35 cellular contexts compared by ENCODE assay signal in the genomic region with DNA sequence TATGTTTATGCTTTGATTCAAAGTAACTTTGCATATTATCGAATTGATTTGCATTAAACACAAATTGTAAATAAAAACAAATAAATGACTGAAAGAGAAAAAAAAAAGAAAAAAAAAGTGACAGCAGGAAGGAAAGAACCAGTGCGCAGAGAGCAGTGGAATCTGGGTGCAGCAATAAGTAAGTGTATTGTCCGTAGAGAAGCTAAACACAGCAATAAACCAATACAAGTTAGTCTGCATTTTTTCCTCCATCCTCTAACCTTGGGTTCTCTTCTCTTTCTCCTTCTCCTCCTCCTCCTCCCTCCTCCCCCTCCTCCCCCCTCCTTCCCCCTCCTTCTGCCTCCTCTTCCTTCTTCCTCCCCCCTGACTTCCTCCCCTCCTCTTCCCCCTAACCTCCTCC.
"Had no signal": no experiment of that assay in that cellular context is flagged by ENCODE, and none has a peak within 500 bp of the region (broad histone marks: within the 10 kb centered on the region; RNA-seq: fewer than 3 reads in every experiment).

No MANE protein-coding gene starts in this region.

- H3K4me3 ChIP-seq: MG63 had no signal

- H3K27me3 ChIP-seq: MG63 had no signal

- H3K36me3 ChIP-seq: MG63 had no signal

- H3K9me3 ChIP-seq: MG63 had no signal

- DNase-seq: Karpas-422, Kasumi-1, MG63, MM.1S, MV-4-11, NCI-H1048, NCI-H1092, NCI-H1092 treated with DMSO at 0.1 percent for 48 hours, NCI-H1105, NCI-H1105 treated with DMSO at 0.1 percent for 48 hours, NCI-H1417, NCI-H1417 treated with DMSO at 0.1 percent for 48 hours, NCI-H1436, NCI-H1436 treated with DMSO at 0.1 percent for 48 hours, NCI-H146, NCI-H1694, NCI-H1694 treated with DMSO at 0.1 percent for 48 hours, NCI-H187, NCI-H187 treated with DMSO at 0.1 percent for 48 hours, NCI-H1930, NCI-H2029, NCI-H2029 treated with DMSO at 0.1 percent for 48 hours, NCI-H2081, NCI-H2081 treated with DMSO at 0.1 percent for 48 hours, NCI-H2107, NCI-H2171, NCI-H2171 treated with DMSO at 0.1 percent for 48 hours, NCI-H2227 treated with DMSO at 0.1 percent for 48 hours, NCI-H226, NCI-H345, NCI-H446, NCI-H446 treated with DMSO at 0.1 percent for 48 hours, NCI-H510A, NCI-H510A treated with DMSO at 0.1 percent for 48 hours, NCI-H524 had no signal
